Comparison of ENCODE assay signal across 20 cellular contexts in the genomic region with DNA sequence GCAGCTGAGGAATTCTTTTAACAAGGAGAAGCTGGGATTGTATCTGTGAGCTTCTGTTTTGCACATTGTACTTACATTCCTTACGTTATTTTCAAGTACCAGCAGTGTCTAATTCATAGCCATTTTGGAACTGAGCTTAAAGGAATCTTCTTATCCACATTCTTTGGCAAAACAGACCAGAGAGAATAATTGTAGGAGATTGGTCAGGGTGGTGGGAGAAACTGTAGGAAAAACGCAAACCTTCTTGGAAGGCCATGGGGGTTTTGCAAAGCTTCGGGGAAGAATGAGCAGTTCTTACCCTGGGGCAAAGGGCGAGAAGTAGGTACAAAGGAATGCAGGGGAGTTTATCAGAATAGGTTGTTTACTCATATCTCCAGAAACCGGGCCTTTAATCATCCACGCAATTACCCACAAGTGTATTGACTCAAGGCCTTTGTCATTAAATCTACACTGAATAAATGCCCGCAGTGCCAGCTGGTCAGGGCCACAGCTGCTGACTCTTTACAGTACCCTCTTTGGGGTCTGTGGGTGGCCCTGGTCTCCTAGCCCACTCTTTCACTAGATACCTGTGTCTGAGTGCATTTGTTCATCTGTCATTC. TPM values are rescaled to one million over a fixed set of nuclear protein-coding genes. Genes with fewer than 3 reads are reported as not detected.
DNase-seq lines count a peak whose midpoint lies in the region; ATAC-seq, FAIRE-seq and TF ChIP-seq lines count a peak whose summit lies in the region.
"Had no signal": no experiment of that assay in that cellular context is flagged by ENCODE, and none has a peak within 500 bp of the region (broad histone marks: within the 10 kb centered on the region; RNA-seq: fewer than 3 reads in every experiment).

No MANE protein-coding gene starts in this region.

- H3K27ac ChIP-seq in SJSA1, result 0 out of 2 replicates have a peak overlapping the region, but pooled peaks have one; percentile 11
- no peak overlapping the region for H3K27ac ChIP-seq in ascending aorta
- H3K27ac ChIP-seq: BLaER1 treated with 17β-estradiol and CSF1 and Interleukin-3, amounts not matched to agents 10 nM and 100 nM; SJCRH30 had no signal

- peaks cover 12% of the 10 kb centered on the region for H3K4me1 ChIP-seq in SJSA1 (replicated peaks)
- H3K4me1 ChIP-seq in ascending aorta, result no peaks in the 10 kb centered on the region
- H3K4me1 ChIP-seq: SJCRH30 had no signal

- no peak for ATAC-seq in GM19035 (IDR thresholded peaks at IDR 0.05; ENCODE audit: unreplicated experiment)
- ATAC-seq: K562 had no signal

- TF ChIP-seq CTCF in AG04449 (IDR thresholded peaks at IDR 0.05; ENCODE audit: insufficient read depth, low read length, missing control alignments) (no peak), foreskin fibroblast (IDR thresholded peaks at IDR 0.05; ENCODE audit: low read depth, low read length) (no peak), ascending aorta (IDR thresholded peaks at IDR 0.05) (no peak)

- H3K36me3 ChIP-seq in SJSA1, result no peaks in the 10 kb centered on the region
- no peaks in the 10 kb centered on the region for H3K36me3 ChIP-seq in ascending aorta
- H3K36me3 ChIP-seq: SJCRH30 had no signal

- FAIRE-seq in RCC 7860 (lab: Jason Lieb, UNC), result no peak
- FAIRE-seq: A204.1, D721Med, K562 had no signal

- H3K9me3 ChIP-seq in SJSA1 (replicated peaks), result no peaks in the 10 kb centered on the region
- no peaks in the 10 kb centered on the region for H3K9me3 ChIP-seq in ascending aorta
- H3K9me3 ChIP-seq: SJCRH30 had no signal

- CTCF ChIA-PET in AG04449 (lab: Yijun Ruan, JAX), result interaction anchor here (0.9 to 12.9 kb wide), 19 partner anchors 9 to 1086 kb away, joined by 3 to 582 read pairs (median 8); no protein-coding TSS in a partner anchor

- H3K4me3 ChIP-seq in AG04449 (ENCODE audit: low read depth, low read length) (no peak overlapping the region), SJSA1 (no peak overlapping the region), foreskin fibroblast (ENCODE audit: low read depth in 1 of 2, low read length in 2 of 2) (peak overlapping the region in 1 of 2 donors; percentile 26), ascending aorta (no peak overlapping the region)
- H3K4me3 ChIP-seq: K562, SJCRH30 had no signal

- no peaks in the 10 kb centered on the region for H3K27me3 ChIP-seq in SJSA1 (replicated peaks)
- H3K27me3 ChIP-seq in ascending aorta, result no peaks in the 10 kb centered on the region
- H3K27me3 ChIP-seq: BLaER1 treated with 17β-estradiol and CSF1 and Interleukin-3, amounts not matched to agents 10 nM and 100 nM had no signal

- POLR2A ChIA-PET in AG04449 (lab: Yijun Ruan, JAX), result no interaction called here

- intact Hi-C loops in ascending aorta (cut with DNase I), result no loop called here

- DNase-seq in AG04449 (ENCODE audit: low read depth, low spot score) (peak; percentile 10), HT-29 (ENCODE audit: low spot score) (peak; percentile 43), SJSA1 (ENCODE audit: low read depth in 1 of 2, low spot score in 2 of 2) (peak; percentile 29 to 47), foreskin fibroblast (peak; percentile 4 to 14), RCC 7860 (ENCODE audit: low spot score) (no peak), ascending aorta (ENCODE audit: low spot score in 2 of 2) (no peak)
- DNase-seq in stimulated activated naive CD4-positive, alpha-beta T cell treated with Interleukin-2 at 50 U/mL for 16 hours (lab: John Stamatoyannopoulos, UW), result no peak
- DNase-seq: CD8-positive, alpha-beta memory T cell; HCEC 1CT; MV-4-11; NCI-H187; NCI-H2107; NCI-H524; SJCRH30 had no signal

RNA-seq across cellular contexts. Expression of gene SPTLC3, which starts 39.6 kb away (rescaled TPM):
- 0.94 and 1.1 TPM in 2 replicates for total RNA-seq in HT-29 (2014; rRNA removed; shearing (Covaris generic))
- total RNA-seq in SJSA1 (2014; rRNA removed; shearing (Covaris generic)), result 4.5 and 13.6 TPM in 2 replicates
- total RNA-seq in ascending aorta, result 4.6 TPM
- total RNA-seq: CD8-positive, alpha-beta memory T cell; G401; K562; SJCRH30 had no signal

Comparison
In these comparisons a context has a peak if more than half of its experiments do, and no peak if none do; other contexts are left out.
1. DNase-seq: peak in AG04449 (single experiment), HT-29 (single experiment), SJSA1 (2 of 2) and foreskin fibroblast (2 of 2); none in stimulated activated naive CD4-positive, alpha-beta T cell treated with Interleukin-2 at 50 U/mL for 16 hours (single experiment), RCC 7860 (single experiment) and ascending aorta (0 of 2).